Comparison of ENCODE assay signal across 1 cellular context in genomic region chr2:101080214-101081068, GRCh38.
A peak's percentile ranks its signal among the peaks of the same experiment; 100 is the strongest.
TF ChIP-seq lines count a peak whose summit lies in the region.

No MANE protein-coding gene starts in this region.

TF ChIP-seq in A549, 52 proteins besides CTCF, POLR2A, EP300 and RAD21 (continued from another document):
- TF ChIP-seq REST (IDR thresholded peaks at IDR 0.05) (no peak), ESRRA (IDR thresholded peaks at IDR 0.05; ENCODE audit: borderline replicate concordance, low read length) (0 out of 2 replicates have a peak, but pooled peaks have one; percentile 20), CBX8 (IDR thresholded peaks at IDR 0.05) (no peak), CHD2 (IDR thresholded peaks at IDR 0.05; ENCODE audit: low read length, partially characterized antibody) (no peak), BCL3 (IDR thresholded peaks at IDR 0.05) (peak; percentile 83; the same call in 2 of the 3 replicates), ZSCAN20 (CRISPR knock-in tag; IDR thresholded peaks at IDR 0.05) (peak; percentile 68; the same call in 1 of the 2 replicates), KDM1A (IDR thresholded peaks at IDR 0.05; ENCODE audit: low read depth) (no peak; the same call in 1 of the 2 replicates), RCOR1 (IDR thresholded peaks at IDR 0.05; ENCODE audit: low read depth, low read length) (no peak), EHF (CRISPR knock-in tag; IDR thresholded peaks at IDR 0.05) (peak; percentile 73; the same call in 1 of the 2 replicates), ZFP36 (IDR thresholded peaks at IDR 0.05; ENCODE audit: borderline replicate concordance, partially characterized antibody) (no peak), ATOH8 (CRISPR knock-in tag; IDR thresholded peaks at IDR 0.05; ENCODE audit: low read depth) (peak; percentile 5; the same call in 1 of the 2 replicates), HOXA7 (CRISPR knock-in tag; IDR thresholded peaks at IDR 0.05) (no peak), HOXB5 (CRISPR knock-in tag; IDR thresholded peaks at IDR 0.05) (0 out of 2 replicates have a peak, but pooled peaks have one; percentile 11), FOSL2 (IDR thresholded peaks at IDR 0.05) (peak; percentile 43), FOSL2 (CRISPR knock-in tag; IDR thresholded peaks at IDR 0.05) (peak; percentile 84), RFX5 (IDR thresholded peaks at IDR 0.05) (no peak), ELK1 (IDR thresholded peaks at IDR 0.05; ENCODE audit: low read depth, low read length) (no peak), CBX2 (IDR thresholded peaks at IDR 0.05; ENCODE audit: borderline replicate concordance, low read depth) (no peak), CHD4 (IDR thresholded peaks at IDR 0.05; ENCODE audit: borderline replicate concordance) (no peak), FOXS1 (CRISPR knock-in tag; IDR thresholded peaks at IDR 0.05) (peak; percentile 68; the same call in 1 of the 2 replicates), MYC (IDR thresholded peaks at IDR 0.05; ENCODE audit: borderline replicate concordance, low read length) (no peak), SREBF2 (IDR thresholded peaks at IDR 0.05) (no peak), ZNF302 (CRISPR knock-in tag; IDR thresholded peaks at IDR 0.05) (no peak), TFCP2L1 (CRISPR knock-in tag; IDR thresholded peaks at IDR 0.05) (no peak), JUN (IDR thresholded peaks at IDR 0.05) (peak; percentile 94), E2F6 (IDR thresholded peaks at IDR 0.05; ENCODE audit: borderline replicate concordance, low read depth) (peak; percentile 53; the same call in 1 of the 2 replicates), MAFK (IDR thresholded peaks at IDR 0.05; ENCODE audit: partially characterized antibody) (peak; percentile 67), RNF2 (IDR thresholded peaks at IDR 0.05; ENCODE audit: borderline replicate concordance, low read depth) (no peak), RARB (CRISPR knock-in tag; IDR thresholded peaks at IDR 0.05) (peak; percentile 70; the same call in 1 of the 2 replicates), HEYL (CRISPR knock-in tag; IDR thresholded peaks at IDR 0.05) (0 out of 2 replicates have a peak, but pooled peaks have one; percentile 25), MAZ (IDR thresholded peaks at IDR 0.05; ENCODE audit: borderline replicate concordance, low read depth, low read length) (no peak), FOSB (CRISPR knock-in tag; IDR thresholded peaks at IDR 0.05) (no peak), NPAS2 (CRISPR knock-in tag; IDR thresholded peaks at IDR 0.05; ENCODE audit: borderline replicate concordance) (no peak), POLR2AphosphoS2 (conservative IDR thresholded peaks at IDR 0.05; ENCODE audit: low read length) (no peak), GATA3 (IDR thresholded peaks at IDR 0.05; ENCODE audit: borderline replicate concordance) (peak; percentile 99), KDM5A (IDR thresholded peaks at IDR 0.05) (no peak), ZC3H11A (IDR thresholded peaks at IDR 0.05) (no peak)
- TF ChIP-seq, protein P1, sequence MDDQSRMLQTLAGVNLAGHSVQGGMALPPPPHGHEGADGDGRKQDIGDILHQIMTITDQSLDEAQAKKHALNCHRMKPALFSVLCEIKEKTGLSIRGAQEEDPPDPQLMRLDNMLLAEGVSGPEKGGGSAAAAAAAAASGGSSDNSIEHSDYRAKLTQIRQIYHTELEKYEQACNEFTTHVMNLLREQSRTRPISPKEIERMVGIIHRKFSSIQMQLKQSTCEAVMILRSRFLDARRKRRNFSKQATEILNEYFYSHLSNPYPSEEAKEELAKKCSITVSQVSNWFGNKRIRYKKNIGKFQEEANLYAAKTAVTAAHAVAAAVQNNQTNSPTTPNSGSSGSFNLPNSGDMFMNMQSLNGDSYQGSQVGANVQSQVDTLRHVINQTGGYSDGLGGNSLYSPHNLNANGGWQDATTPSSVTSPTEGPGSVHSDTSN (IDR thresholded peaks at IDR 0.05) = no peak
- TF ChIP-seq, protein P2, sequence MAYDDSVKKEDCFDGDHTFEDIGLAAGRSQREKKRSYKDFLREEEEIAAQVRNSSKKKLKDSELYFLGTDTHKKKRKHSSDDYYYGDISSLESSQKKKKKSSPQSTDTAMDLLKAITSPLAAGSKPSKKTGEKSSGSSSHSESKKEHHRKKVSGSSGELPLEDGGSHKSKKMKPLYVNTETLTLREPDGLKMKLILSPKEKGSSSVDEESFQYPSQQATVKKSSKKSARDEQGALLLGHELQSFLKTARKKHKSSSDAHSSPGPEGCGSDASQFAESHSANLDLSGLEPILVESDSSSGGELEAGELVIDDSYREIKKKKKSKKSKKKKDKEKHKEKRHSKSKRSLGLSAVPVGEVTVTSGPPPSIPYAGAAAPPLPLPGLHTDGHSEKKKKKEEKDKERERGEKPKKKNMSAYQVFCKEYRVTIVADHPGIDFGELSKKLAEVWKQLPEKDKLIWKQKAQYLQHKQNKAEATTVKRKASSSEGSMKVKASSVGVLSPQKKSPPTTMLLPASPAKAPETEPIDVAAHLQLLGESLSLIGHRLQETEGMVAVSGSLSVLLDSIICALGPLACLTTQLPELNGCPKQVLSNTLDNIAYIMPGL (CRISPR knock-in tag; IDR thresholded peaks at IDR 0.05; ENCODE audit: borderline replicate concordance) = no peak
